8 cellular contexts compared by ENCODE assay signal in the genomic region with DNA sequence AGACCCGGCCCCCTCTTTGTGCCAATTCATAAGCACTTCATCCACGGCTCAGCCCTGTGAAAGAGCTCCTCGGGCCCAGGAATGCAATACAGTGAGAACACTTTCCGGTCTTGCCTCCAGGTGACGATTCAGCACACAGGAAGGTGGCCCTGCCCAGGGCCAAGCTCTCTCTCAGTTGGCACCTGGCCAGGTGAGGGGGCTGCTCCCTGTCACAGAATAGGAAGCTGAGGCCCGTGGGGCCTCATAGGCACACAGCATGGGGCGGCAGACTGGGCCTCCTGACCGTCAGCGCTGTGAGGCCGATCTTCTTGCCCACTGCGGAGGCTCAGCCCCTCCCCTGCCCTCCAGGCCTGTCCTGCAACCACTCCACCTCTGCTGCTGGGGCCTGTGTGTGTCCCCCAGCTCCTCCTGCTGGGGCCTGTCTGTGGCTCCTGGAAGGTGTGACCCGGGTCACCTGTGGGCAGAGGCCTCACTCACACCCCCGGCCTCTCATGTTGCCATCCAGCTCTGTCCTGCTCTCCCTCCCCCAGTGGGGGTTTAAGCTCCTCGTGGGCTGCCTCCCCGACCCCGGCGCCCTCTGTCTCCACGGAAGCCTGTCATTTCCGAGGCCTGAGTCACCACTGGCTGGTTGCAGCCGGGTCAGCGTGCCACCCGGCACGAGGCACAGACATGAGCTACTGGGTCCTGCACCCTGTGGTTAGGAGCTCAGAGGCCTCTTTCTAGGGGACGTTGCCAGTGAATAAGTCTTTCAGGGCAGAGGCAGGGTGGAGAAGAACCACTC.
DNase-seq lines count a peak whose midpoint lies in the region; ATAC-seq and TF ChIP-seq lines count a peak whose summit lies in the region.

No MANE protein-coding gene starts in this region.

- peaks cover 10% of the 10 kb centered on the region for H3K27me3 Mint-ChIP-seq in nephron (ENCODE audit: low read depth)

- no peak for ATAC-seq in left lobe of liver

- no peaks in the 10 kb centered on the region for H3K9me3 Mint-ChIP-seq in nephron

- DNase-seq in Caki2 (ENCODE audit: low read depth): peak; percentile 100
- peak; percentile 70 for DNase-seq in MV-4-11 (lab: John Stamatoyannopoulos, UW)
- DNase-seq in dedifferentiated amniotic fluid mesenchymal stem cell (ENCODE audit: extremely low spot score): peak; percentile 91
- DNase-seq in stimulated activated CD8-positive, alpha-beta memory T cell treated with anti-CD3 and anti-CD28 coated beads, Interleukin-4, amount 100 ng/mL, for 48 hours: no peak
- no peak for DNase-seq in NCI-H2081 treated with DMSO at 0.1 percent for 48 hours (lab: John Stamatoyannopoulos, UW)
- no peak for DNase-seq in NCI-H524 (lab: John Stamatoyannopoulos, UW)
- DNase-seq in left lobe of liver (ENCODE audit: low spot score): no peak

- no peak for TF ChIP-seq CTCF in nephron (IDR thresholded peaks at IDR 0.05; ENCODE audit: unreplicated experiment in 3 of 3)

- H3K4me3 Mint-ChIP-seq in nephron: no peak overlapping the region

- H3K36me3 Mint-ChIP-seq in nephron (ENCODE audit: low read depth): no peaks in the 10 kb centered on the region

- in situ Hi-C loops in Caki2 (cut with HindIII; ENCODE audit: low pct_unique_long_range_greater_than_20kb, low sequenced_read_pairs): no loop called here

- H3K27ac Mint-ChIP-seq in nephron: peak overlapping the region; percentile 53 to 85 (median 66)

- H3K4me1 Mint-ChIP-seq in nephron: peaks cover 9% of the 10 kb centered on the region

Comparison
In these comparisons a context has a peak if more than half of its experiments do, and no peak if none do; other contexts are left out.
1. DNase-seq: peak in Caki2 (single experiment), MV-4-11 (single experiment) and dedifferentiated amniotic fluid mesenchymal stem cell (single experiment); none in stimulated activated CD8-positive, alpha-beta memory T cell treated with anti-CD3 and anti-CD28 coated beads, Interleukin-4, amount 100 ng/mL, for 48 hours (single experiment), NCI-H2081 treated with DMSO at 0.1 percent for 48 hours (single experiment), NCI-H524 (0 of 2) and left lobe of liver (single experiment).